In genomic region chr10:70232859-70233108, GRCh38 we compare ENCODE assay signal across 9 cellular contexts. TPM values are rescaled to one million over a fixed set of nuclear protein-coding genes. Genes with fewer than 3 reads are reported as not detected.
DNase-seq lines count a peak whose midpoint lies in the region; ATAC-seq, FAIRE-seq and TF ChIP-seq lines count a peak whose summit lies in the region.
"Had no signal": no experiment of that assay in that cellular context is flagged by ENCODE, and none has a peak within 500 bp of the region (broad histone marks: within the 10 kb centered on the region; RNA-seq: fewer than 3 reads in every experiment).

No MANE protein-coding gene starts in this region.

- H3K36me3 Mint-ChIP-seq in chondrocyte (ENCODE audit: low read depth), result peaks cover 7% of the 10 kb centered on the region
- peaks cover 0 to 6% (median 4%) of the 10 kb centered on the region in 5 donors for H3K36me3 Mint-ChIP-seq in naive thymus-derived CD4-positive, alpha-beta T cell

- peak overlapping the region; percentile 96 for H3K4me3 Mint-ChIP-seq in chondrocyte (ENCODE audit: unreplicated experiment)
- peak overlapping the region; percentile 74 to 94 (median 86) for H3K4me3 Mint-ChIP-seq in naive thymus-derived CD4-positive, alpha-beta T cell

- peaks cover 30% of the 10 kb centered on the region for H3K4me1 Mint-ChIP-seq in chondrocyte (ENCODE audit: low read depth)
- H3K4me1 Mint-ChIP-seq in naive thymus-derived CD4-positive, alpha-beta T cell, result peaks cover 9 to 47% (median 35%) of the 10 kb centered on the region in 7 donors

- FAIRE-seq in RCC 7860 (lab: Jason Lieb, UNC), result no peak
- FAIRE-seq: endometrium had no signal

- peaks cover 31% of the 10 kb centered on the region for H3K36me3 ChIP-seq in BE2C
- H3K36me3 ChIP-seq in MG63, result peaks cover 34% of the 10 kb centered on the region
- peaks cover 0 to 17% (median 0%) of the 10 kb centered on the region in 3 experiments for H3K36me3 ChIP-seq in naive thymus-derived CD4-positive, alpha-beta T cell (ENCODE audit: control insufficient read depth in 2 of 3, insufficient read depth in 3 of 3, low read length in 3 of 3)

- POLR2A ChIA-PET in naive thymus-derived CD4-positive, alpha-beta T cell (lab: Charles Lee), result interaction anchor here (0.6 to 2.2 kb wide), 9 partner anchors 9 to 1847 kb away, joined by 3 to 11 read pairs (median 4); partner anchors contain the start of genes EIF4EBP2, SAR1A and TYSND1

- H3K27me3 ChIP-seq in BE2C, result no peaks in the 10 kb centered on the region
- H3K27me3 ChIP-seq in MG63, result no peaks in the 10 kb centered on the region
- no peaks in the 10 kb centered on the region for H3K27me3 ChIP-seq in naive thymus-derived CD4-positive, alpha-beta T cell (ENCODE audit: control insufficient read depth in 2 of 2, insufficient read depth in 2 of 2, low read length in 2 of 2)

- H3K9me3 Mint-ChIP-seq in chondrocyte (ENCODE audit: low read depth), result no peaks in the 10 kb centered on the region
- H3K9me3 Mint-ChIP-seq in naive thymus-derived CD4-positive, alpha-beta T cell, result peaks cover 0 to 2% (median 0%) of the 10 kb centered on the region in 11 donors

- ATAC-seq in naive thymus-derived CD4-positive, alpha-beta T cell, result no peak

- H3K4me3 ChIP-seq in BE2C (ENCODE audit: low read depth, low read length), result peak overlapping the region; percentile 99
- peak overlapping the region; percentile 92 for H3K4me3 ChIP-seq in MG63
- peak overlapping the region; percentile 88 for H3K4me3 ChIP-seq in naive thymus-derived CD4-positive, alpha-beta T cell (ENCODE audit: low read length)

- CTCF ChIA-PET in naive thymus-derived CD4-positive, alpha-beta T cell (lab: Charles Lee), result interaction anchor here (0.9 to 3.7 kb wide), 5 partner anchors 10 to 145 kb away, joined by 3 to 34 read pairs (median 3); partner anchors contain the start of gene SAR1A

- DNase-seq in BE2C, result no peak
- no peak for DNase-seq in MG63
- DNase-seq in chondrocyte (ENCODE audit: low spot score), result no peak
- peak in 1 of 9 donors; percentile 13 for DNase-seq in naive thymus-derived CD4-positive, alpha-beta T cell
- no peak for DNase-seq in SHP77 (lab: John Stamatoyannopoulos, UW)
- DNase-seq in RCC 7860 (ENCODE audit: low spot score), result no peak
- DNase-seq in cerebellar nuclear complex (lab: John Stamatoyannopoulos, UW), result no peak
- DNase-seq in NCI-H1930 (lab: John Stamatoyannopoulos, UW), result no peak

- H3K27ac ChIP-seq in naive thymus-derived CD4-positive, alpha-beta T cell (ENCODE audit: low read depth, low read length), result peak overlapping the region; percentile 84

- no peaks in the 10 kb centered on the region for H3K9me3 ChIP-seq in BE2C
- H3K9me3 ChIP-seq in MG63, result no peaks in the 10 kb centered on the region
- no peaks in the 10 kb centered on the region for H3K9me3 ChIP-seq in naive thymus-derived CD4-positive, alpha-beta T cell (ENCODE audit: control insufficient read depth in 2 of 3, low read length in 3 of 3)

- H3K27ac Mint-ChIP-seq in chondrocyte (ENCODE audit: unreplicated experiment), result peak overlapping the region; percentile 93
- peak overlapping the region; percentile 7 to 99 (median 75) for H3K27ac Mint-ChIP-seq in naive thymus-derived CD4-positive, alpha-beta T cell

- no peaks in the 10 kb centered on the region for H3K27me3 Mint-ChIP-seq in chondrocyte (ENCODE audit: low read depth)
- H3K27me3 Mint-ChIP-seq in naive thymus-derived CD4-positive, alpha-beta T cell, result no peaks in the 10 kb centered on the region

- H3K4me1 ChIP-seq in BE2C, result no peaks in the 10 kb centered on the region; the same call in 1 of the 2 replicates
- peaks cover 4 to 5% of the 10 kb centered on the region in 2 donors for H3K4me1 ChIP-seq in naive thymus-derived CD4-positive, alpha-beta T cell (ENCODE audit: control insufficient read depth in 2 of 2, insufficient read depth in 2 of 2, low read length in 2 of 2)

- intact Hi-C loops in naive thymus-derived CD4-positive, alpha-beta T cell (cut with micrococcal nuclease), result loop anchor here (1.0 to 5.0 kb wide), 12 partner anchors 11 to 655 kb away; partner anchors contain the start of genes EIF4EBP2 (in 2 of the 2), LRRC20 (in 2 of the 2), PCBD1 (in 2 of the 2) and SAR1A (in 2 of the 2)

- TF ChIP-seq CTCF in BE2C (IDR thresholded peaks at IDR 0.05; ENCODE audit: low read depth, low read length) (no peak), chondrocyte (IDR thresholded peaks at IDR 0.05) (no peak)

RNA-seq across cellular contexts. Expression of gene PPA1, which starts 0.4 kb away (rescaled TPM):
- polyA plus RNA-seq in BE2C (2012; ENCODE audit: insufficient read depth, insufficient read length, low read depth), result 158 TPM
- total RNA-seq in MG63 (2014; rRNA removed; shearing (Covaris generic); ENCODE audit: low replicate concordance), result 437 and 481 TPM in 2 replicates
- 67.4 to 74.9 TPM (median 69.0 TPM) in 3 replicates for total RNA-seq in chondrocyte
- 100 to 1,000 TPM in 1 of 5 experiments, 10 to 100 TPM in 4; 51.9 to 175 (median 69.6) TPM for total RNA-seq in naive thymus-derived CD4-positive, alpha-beta T cell
- polyA plus RNA-seq in naive thymus-derived CD4-positive, alpha-beta T cell, result 100 to 1,000 TPM; 153 to 179 TPM

RNA-seq across cellular contexts. Expression of gene NPFFR1, which starts 51.0 kb away (rescaled TPM):
- polyA plus RNA-seq in BE2C (2012; ENCODE audit: insufficient read depth, insufficient read length, low read depth), result 0.05 TPM
- not detected in 2 replicates for total RNA-seq in MG63 (2014; rRNA removed; shearing (Covaris generic); ENCODE audit: low replicate concordance)
- total RNA-seq in chondrocyte, result not detected in 3 replicates
- under 1 TPM in 1 of 5 experiments, not detected in 4; 0.05 TPM for total RNA-seq in naive thymus-derived CD4-positive, alpha-beta T cell
- not detected for polyA plus RNA-seq in naive thymus-derived CD4-positive, alpha-beta T cell
